Comparison of ENCODE assay signal across 22 cellular contexts in genomic region chr5:86838078-86838477, GRCh38.
A peak's percentile ranks its signal among the peaks of the same experiment; 100 is the strongest.
DNase-seq lines count a peak whose midpoint lies in the region; ATAC-seq, FAIRE-seq and TF ChIP-seq lines count a peak whose summit lies in the region.
"Had no signal": no experiment of that assay in that cellular context is flagged by ENCODE, and none has a peak within 500 bp of the region (broad histone marks: within the 10 kb centered on the region; RNA-seq: fewer than 3 reads in every experiment).

No MANE protein-coding gene starts in this region.

- H3K27ac Mint-ChIP-seq in astrocyte (ENCODE audit: unreplicated experiment) = peak overlapping the region; percentile 73
- H3K27ac Mint-ChIP-seq: CD4-positive, CD25-positive, alpha-beta regulatory T cell; HFFc6; IgD-negative memory B cell had no signal

- peak overlapping the region; percentile 70 for H3K4me2 ChIP-seq in PC-3 (ENCODE audit: low read length)
- H3K4me2 ChIP-seq in astrocyte (ENCODE audit: low read length) = no peak overlapping the region

- H3K4me1 Mint-ChIP-seq in astrocyte (ENCODE audit: low read depth, unreplicated experiment) = peaks cover 2% of the 10 kb centered on the region
- H3K4me1 Mint-ChIP-seq: CD4-positive, CD25-positive, alpha-beta regulatory T cell; IgD-negative memory B cell had no signal

- TF ChIP-seq POLR2A in adrenal gland (IDR thresholded peaks at IDR 0.05) = no peak

- H3K9me3 Mint-ChIP-seq in astrocyte (ENCODE audit: unreplicated experiment) = no peaks in the 10 kb centered on the region
- H3K9me3 Mint-ChIP-seq: HFFc6 had no signal

- H3K9me3 ChIP-seq in PC-3 (ENCODE audit: low read length) (no peaks in the 10 kb centered on the region), astrocyte (ENCODE audit: insufficient read depth, low read depth, low read length) (no peaks in the 10 kb centered on the region), adrenal gland (replicated peaks in 1 of 3) (no peaks in the 10 kb centered on the region)
- H3K9me3 ChIP-seq: BE2C, Caco-2 had no signal

- intact Hi-C loops in PC-3 (cut with micrococcal nuclease) = no loop called here
- intact Hi-C loops in adrenal gland (cut with DNase I) = no loop called here

- BruUV-seq in PC-3 (replicated peaks; lab: Mats Ljungman, UMichigan) = no TSS peak

- POLR2A ChIA-PET in PC-3 (lab: Charles Lee; ENCODE audit: unreplicated experiment) = no interaction called here

- no peak overlapping the region for H2AFZ ChIP-seq in PC-3 (ENCODE audit: low read length)
- no peak overlapping the region for H2AFZ ChIP-seq in astrocyte (ENCODE audit: low read depth, low read length)

- H4K20me1 ChIP-seq in PC-3 (ENCODE audit: low read length) = no peaks in the 10 kb centered on the region
- no peaks in the 10 kb centered on the region for H4K20me1 ChIP-seq in astrocyte (ENCODE audit: insufficient read depth, low read length)

- TF ChIP-seq CTCF in PC-3 (conservative IDR thresholded peaks at IDR 0.05; ENCODE audit: low read depth, low read length) (no peak), astrocyte (IDR thresholded peaks at IDR 0.05; ENCODE audit: insufficient read depth, low read depth, low read length) (no peak), fibroblast of mammary gland (conservative IDR thresholded peaks at IDR 0.05; ENCODE audit: control insufficient read depth, insufficient read depth, low read depth, low read length) (no peak), adrenal gland (IDR thresholded peaks at IDR 0.05) (no peak)

- no peaks in the 10 kb centered on the region for H3K79me2 ChIP-seq in PC-3 (ENCODE audit: low read length)
- H3K79me2 ChIP-seq in astrocyte (ENCODE audit: insufficient read depth, low read length) = no peaks in the 10 kb centered on the region

- H3K9ac ChIP-seq in PC-3 (ENCODE audit: low read length) (peak overlapping the region; percentile 63), astrocyte (ENCODE audit: low read length) (no peak overlapping the region)

- no peaks in the 10 kb centered on the region for H3K27me3 Mint-ChIP-seq in astrocyte (ENCODE audit: low read depth, unreplicated experiment)
- H3K27me3 Mint-ChIP-seq: CD4-positive, CD25-positive, alpha-beta regulatory T cell; IgD-negative memory B cell had no signal

- H3K4me1 ChIP-seq in PC-3 (ENCODE audit: insufficient read depth, low read length) (peaks cover 17% of the 10 kb centered on the region), astrocyte (ENCODE audit: insufficient read depth, low read length) (peaks cover 11% of the 10 kb centered on the region), adrenal gland (replicated peaks in 1 of 2) (no peaks in the 10 kb centered on the region)
- H3K4me1 ChIP-seq: BE2C, Caco-2 had no signal

- peak; percentile 73 for ATAC-seq in PC-3
- ATAC-seq in GM19463 (IDR thresholded peaks at IDR 0.05; ENCODE audit: unreplicated experiment) = no peak
- ATAC-seq: HCT116, HepG2 had no signal

- peaks cover 3% of the 10 kb centered on the region for H3F3A ChIP-seq in PC-3 (ENCODE audit: low read length, unreplicated experiment)

- WGBS in adrenal gland, 4 donors = 79 to 90% (median 89%) methylated on average over 2 of the region's 2 CpGs

- H3K36me3 ChIP-seq in PC-3 (ENCODE audit: low read depth, low read length) (no peaks in the 10 kb centered on the region), astrocyte (ENCODE audit: insufficient read depth, low read length) (no peaks in the 10 kb centered on the region), adrenal gland (replicated peaks in 1 of 2) (no peaks in the 10 kb centered on the region)
- H3K36me3 ChIP-seq: BE2C had no signal

- FAIRE-seq in astrocyte (lab: Jason Lieb, UNC) = no peak
- FAIRE-seq: A204.1, D721Med, HepG2 had no signal

- H3K36me3 Mint-ChIP-seq in astrocyte (ENCODE audit: low read depth, unreplicated experiment) = no peaks in the 10 kb centered on the region
- H3K36me3 Mint-ChIP-seq: CD4-positive, CD25-positive, alpha-beta regulatory T cell; IgD-negative memory B cell had no signal

- H3K4me3 ChIP-seq in PC-3 (ENCODE audit: low read length) (no peak overlapping the region), astrocyte (ENCODE audit: insufficient read depth, low read depth, low read length) (no peak overlapping the region), fibroblast of mammary gland (ENCODE audit: control insufficient read depth, low read depth, low read length) (no peak overlapping the region), adrenal gland (no peak overlapping the region)

- H3K9me2 ChIP-seq in PC-3 (replicated peaks; ENCODE audit: low read length) = no peaks in the 10 kb centered on the region

- no peak overlapping the region for H3K4me3 Mint-ChIP-seq in astrocyte (ENCODE audit: unreplicated experiment)
- H3K4me3 Mint-ChIP-seq: CD4-positive, CD25-positive, alpha-beta regulatory T cell; HFFc6; IgD-negative memory B cell had no signal

- CTCF ChIA-PET in PC-3 (lab: Charles Lee) = interaction anchor here (1.2 kb wide), 1 partner anchor 43 kb away, joined by 4 read pairs; no protein-coding TSS in a partner anchor

- H3K27me3 ChIP-seq in PC-3 (ENCODE audit: low read length) (no peaks in the 10 kb centered on the region), astrocyte (ENCODE audit: insufficient read depth, low read length) (no peaks in the 10 kb centered on the region), adrenal gland (no peaks in the 10 kb centered on the region)
- H3K27me3 ChIP-seq: BE2C had no signal

- H3K27ac ChIP-seq in PC-3 (ENCODE audit: low read length) (peak overlapping the region; percentile 88), astrocyte (ENCODE audit: low read depth, low read length) (no peak overlapping the region), adrenal gland (no peak overlapping the region)

- DNase-seq in PC-3 (peak; percentile 70), astrocyte (ENCODE audit: low read depth) (no peak), fibroblast of mammary gland (ENCODE audit: low read depth) (peak; percentile 1), OCI-M2 (lab: John Stamatoyannopoulos, UW; ENCODE audit: unreplicated experiment) (no peak), adrenal gland (no peak), NCI-H510A treated with DMSO at 0.1 percent for 48 hours (lab: John Stamatoyannopoulos, UW) (no peak)
- DNase-seq: ACHN; BE2C; C1 segment of cervical spinal cord; Caco-2; CD4-positive, CD25-positive, alpha-beta regulatory T cell; GF-D8; GOT3; H7; HFFc6; KBM-7 had no signal

Comparison
In these comparisons a context has a peak if more than half of its experiments do, and no peak if none do; other contexts are left out.
1. DNase-seq: peak in PC-3 (single experiment) and fibroblast of mammary gland (single experiment); none in astrocyte (single experiment), OCI-M2 (single experiment), adrenal gland (0 of 7) and NCI-H510A treated with DMSO at 0.1 percent for 48 hours (single experiment).